In the genomic region with DNA sequence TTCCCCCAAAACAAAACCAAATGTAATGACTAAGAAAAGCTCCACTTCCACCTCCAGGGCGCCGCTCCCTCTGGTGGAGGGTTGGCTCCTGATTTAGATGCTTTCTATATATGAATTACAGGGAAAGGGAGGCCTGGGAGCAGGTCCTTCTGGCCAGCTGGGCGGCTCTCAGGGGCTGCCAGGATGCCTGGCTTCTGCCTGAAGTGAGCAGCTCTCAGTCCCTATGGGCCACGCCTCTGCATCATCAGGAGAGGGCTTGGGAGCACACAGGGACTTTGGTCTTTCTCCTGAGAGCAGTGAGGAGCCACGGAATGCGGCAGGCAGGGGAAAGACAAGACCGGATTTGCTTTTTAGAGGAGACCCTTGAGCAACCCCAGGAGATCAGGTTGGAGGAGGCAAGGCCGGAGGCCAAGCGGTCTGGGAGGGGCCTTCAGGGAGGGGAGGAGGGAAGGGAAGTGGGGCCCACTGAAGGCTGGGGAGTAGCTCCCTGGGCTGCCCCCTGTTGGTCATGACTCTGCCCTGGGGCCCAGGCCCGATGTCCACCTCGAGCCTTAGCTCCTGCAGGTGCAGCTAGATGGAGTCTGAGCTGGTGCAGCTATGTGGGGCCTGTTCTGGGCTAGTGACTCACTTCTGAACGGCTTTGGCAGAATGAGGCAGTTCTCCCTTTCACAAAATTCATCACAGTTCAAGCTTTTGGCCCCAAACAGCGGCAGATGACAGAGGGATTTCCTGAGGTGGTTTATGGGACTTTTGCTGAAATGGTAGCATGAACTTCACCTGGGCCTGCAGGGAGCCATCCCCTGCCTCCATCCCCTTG, we compare ENCODE assay signal across 8 cellular contexts. TPM values are rescaled to one million over a fixed set of nuclear protein-coding genes. Genes with fewer than 3 reads are reported as not detected.
DNase-seq lines count a peak whose midpoint lies in the region; ATAC-seq and TF ChIP-seq lines count a peak whose summit lies in the region.

No MANE protein-coding gene starts in this region.

- H3K27me3 Mint-ChIP-seq in activated CD8-positive, alpha-beta memory T cell treated with anti-CD3 and anti-CD28 coated beads, Interleukin-2, amount 10 ng/mL, durations not matched to agents 7 days and 5 days: peaks cover 48% of the 10 kb centered on the region
- no peaks in the 10 kb centered on the region for H3K27me3 Mint-ChIP-seq in activated B cell treated with CpG ODN at 0.5 μM for 24 hours
- peaks cover 5% of the 10 kb centered on the region for H3K27me3 Mint-ChIP-seq in neural progenitor cell (ENCODE audit: insufficient read depth, low read depth)

- H3K4me1 ChIP-seq in neural progenitor cell (peaks cover 45% of the 10 kb centered on the region), upper lobe of left lung (peaks cover 0 to 11% (median 8%) of the 10 kb centered on the region in 4 donors)

- H3K27ac ChIP-seq in neural progenitor cell: no peak overlapping the region
- no peak overlapping the region for H3K27ac ChIP-seq in upper lobe of left lung

- TF ChIP-seq POLR2A in upper lobe of left lung (IDR thresholded peaks at IDR 0.05): no peak

- no peak overlapping the region for H3K4me3 Mint-ChIP-seq in activated CD8-positive, alpha-beta memory T cell treated with anti-CD3 and anti-CD28 coated beads, Interleukin-2, amount 10 ng/mL, durations not matched to agents 7 days and 5 days
- peak overlapping the region; percentile 35 for H3K4me3 Mint-ChIP-seq in activated B cell treated with CpG ODN at 0.5 μM for 24 hours
- H3K4me3 Mint-ChIP-seq in neural progenitor cell: no peak overlapping the region

- H3K27me3 ChIP-seq in neural progenitor cell (no peaks in the 10 kb centered on the region), upper lobe of left lung (no peaks in the 10 kb centered on the region)

- no peak overlapping the region for H3K4me3 ChIP-seq in neural progenitor cell
- no peak overlapping the region for H3K4me3 ChIP-seq in upper lobe of left lung

- no peaks in the 10 kb centered on the region for H4K20me1 ChIP-seq in neural progenitor cell (ENCODE audit: low read depth)

- peaks cover 40% of the 10 kb centered on the region for H3F3A ChIP-seq in neural progenitor cell (ENCODE audit: low read depth)

- no peak for TF ChIP-seq EP300 in upper lobe of left lung (IDR thresholded peaks at IDR 0.05)

- no peaks in the 10 kb centered on the region for H3K36me3 ChIP-seq in neural progenitor cell
- no peaks in the 10 kb centered on the region for H3K36me3 ChIP-seq in upper lobe of left lung

- POLR2A ChIA-PET in activated B cell treated with CpG ODN at 0.5 μM for 24 hours (lab: Charles Lee): interaction anchor here (0.5 to 18.7 kb wide), 34 partner anchors 10 to 914 kb away, joined by 3 to 975 read pairs (median 5); partner anchors contain the start of genes GRHPR, PAX5, TOMM5 and ZBTB5

- no peak overlapping the region for H3K4me2 ChIP-seq in neural progenitor cell

- H3K36me3 Mint-ChIP-seq in activated CD8-positive, alpha-beta memory T cell treated with anti-CD3 and anti-CD28 coated beads, Interleukin-2, amount 10 ng/mL, durations not matched to agents 7 days and 5 days: no peaks in the 10 kb centered on the region
- H3K36me3 Mint-ChIP-seq in activated B cell treated with CpG ODN at 0.5 μM for 24 hours (ENCODE audit: low read depth) (peaks cover 4% of the 10 kb centered on the region), neural progenitor cell (no peaks in the 10 kb centered on the region)

- peaks cover 42% of the 10 kb centered on the region for H3K4me1 Mint-ChIP-seq in activated CD8-positive, alpha-beta memory T cell treated with anti-CD3 and anti-CD28 coated beads, Interleukin-2, amount 10 ng/mL, durations not matched to agents 7 days and 5 days
- H3K4me1 Mint-ChIP-seq in activated B cell treated with CpG ODN at 0.5 μM for 24 hours: peaks cover 92% of the 10 kb centered on the region
- peaks cover 39% of the 10 kb centered on the region for H3K4me1 Mint-ChIP-seq in neural progenitor cell

- intact Hi-C loops in activated B cell treated with CpG ODN at 0.5 μM for 24 hours (cut with micrococcal nuclease): loop anchor here (1.0 to 10.0 kb wide), 2 partner anchors 11 to 776 kb away; partner anchors contain the start of gene GRHPR

- TF ChIP-seq CTCF in activated B cell treated with CpG ODN at 0.5 μM for 24 hours (IDR thresholded peaks at IDR 0.05) (no peak), neural progenitor cell (IDR thresholded peaks at IDR 0.05) (peak; percentile 44), upper lobe of left lung (IDR thresholded peaks at IDR 0.05) (no peak)

- no peak overlapping the region for H3K27ac Mint-ChIP-seq in activated CD8-positive, alpha-beta memory T cell treated with anti-CD3 and anti-CD28 coated beads, Interleukin-2, amount 10 ng/mL, durations not matched to agents 7 days and 5 days
- H3K27ac Mint-ChIP-seq in activated B cell treated with CpG ODN at 0.5 μM for 24 hours (peak overlapping the region; percentile 98), neural progenitor cell (peak overlapping the region; percentile 81)

- H3K9me3 ChIP-seq in neural progenitor cell (ENCODE audit: low read depth) (no peaks in the 10 kb centered on the region), upper lobe of left lung (no peaks in the 10 kb centered on the region)

- H3K79me2 ChIP-seq in neural progenitor cell (ENCODE audit: low read depth): no peaks in the 10 kb centered on the region

- 80 to 85% methylated on average over 8 to 12 of the region's 13 CpGs for WGBS in upper lobe of left lung, 2 donors

- ATAC-seq in activated CD8-positive, alpha-beta memory T cell treated with anti-CD3 and anti-CD28 coated beads, Interleukin-2, amount 10 ng/mL, durations not matched to agents 7 days and 5 days: peak; percentile 38
- ATAC-seq in HG02840 (IDR thresholded peaks at IDR 0.05; ENCODE audit: low FRiP score, unreplicated experiment) (peak; percentile 30), activated B cell treated with CpG ODN at 0.5 μM for 24 hours (ENCODE audit: low read depth) (peak; percentile 18), upper lobe of left lung (ENCODE audit: low FRiP score in 2 of 2) (no peak)

- H2AFZ ChIP-seq in neural progenitor cell (replicated peaks): peak overlapping the region; percentile 35

- no peaks in the 10 kb centered on the region for H3K9me3 Mint-ChIP-seq in activated CD8-positive, alpha-beta memory T cell treated with anti-CD3 and anti-CD28 coated beads, Interleukin-2, amount 10 ng/mL, durations not matched to agents 7 days and 5 days (ENCODE audit: low read depth)
- H3K9me3 Mint-ChIP-seq in activated B cell treated with CpG ODN at 0.5 μM for 24 hours (no peaks in the 10 kb centered on the region), neural progenitor cell (no peaks in the 10 kb centered on the region)

- CTCF ChIA-PET in activated CD8-positive, alpha-beta memory T cell treated with anti-CD3 and anti-CD28 coated beads, Interleukin-2, amount 10 ng/mL, durations not matched to agents 7 days and 5 days (lab: Charles Lee): interaction anchor here (0.6 to 1.9 kb wide), 9 partner anchors 8 to 542 kb away, joined by 3 to 6 read pairs (median 3); partner anchors contain the start of gene ZBTB5
- CTCF ChIA-PET in activated B cell treated with CpG ODN at 0.5 μM for 24 hours (lab: Charles Lee): interaction anchor here (0.6 to 8.7 kb wide), 20 partner anchors 8 to 538 kb away, joined by 3 to 103 read pairs (median 6); partner anchors contain the start of gene GRHPR

- no peak overlapping the region for H3K9ac ChIP-seq in neural progenitor cell

- peak; percentile 68 for DNase-seq in activated CD8-positive, alpha-beta memory T cell treated with anti-CD3 and anti-CD28 coated beads, Interleukin-2, amount 10 ng/mL, durations not matched to agents 7 days and 5 days
- no peak for DNase-seq in activated CD8-positive, alpha-beta memory T cell treated with anti-CD3 and anti-CD28 coated beads, Interleukin-2, amount 50 U/mL, for 4 hours
- DNase-seq in activated B cell treated with CpG ODN at 0.5 μM for 24 hours: peak; percentile 46
- DNase-seq in neural progenitor cell (ENCODE audit: low spot score): peak; percentile 36
- no peak for DNase-seq in Ammon's horn (ENCODE audit: low spot score)
- no peak for DNase-seq in NCI-H2227 treated with DMSO at 0.1 percent for 48 hours (lab: John Stamatoyannopoulos, UW)
- DNase-seq in upper lobe of left lung: no peak

RNA-seq across cellular contexts. Expression of gene GRHPR, which starts 11.3 kb away (rescaled TPM):
- 10 to 100 TPM; 59.3 to 65.6 TPM for total RNA-seq in activated CD8-positive, alpha-beta memory T cell treated with anti-CD3 and anti-CD28 coated beads, Interleukin-2, amount 10 ng/mL, durations not matched to agents 7 days and 5 days
- total RNA-seq in activated B cell treated with CpG ODN at 0.5 μM for 24 hours (315 TPM in 2 replicates), neural progenitor cell (ENCODE audit: low replicate concordance) (116 and 187 TPM in 2 replicates), upper lobe of left lung (10 to 100 TPM; 68.2 to 97.6 (median 81.3) TPM)

RNA-seq across cellular contexts. Expression of gene ZBTB5, which starts 54.1 kb away (rescaled TPM):
- 1 to 10 TPM; 9.7 TPM for total RNA-seq in activated CD8-positive, alpha-beta memory T cell treated with anti-CD3 and anti-CD28 coated beads, Interleukin-2, amount 10 ng/mL, durations not matched to agents 7 days and 5 days
- total RNA-seq in activated B cell treated with CpG ODN at 0.5 μM for 24 hours: 26.5 and 28.1 TPM in 2 replicates
- 24.1 and 24.9 TPM in 2 replicates for total RNA-seq in neural progenitor cell (ENCODE audit: low replicate concordance)
- 10 to 100 TPM in 3 of 6 donors, 1 to 10 TPM in 3; 7.9 to 15.0 (median 10.0) TPM for total RNA-seq in upper lobe of left lung

Comparison
In these comparisons a context has a peak if more than half of its experiments do, and no peak if none do; other contexts are left out.
1. DNase-seq: peak in activated CD8-positive, alpha-beta memory T cell treated with anti-CD3 and anti-CD28 coated beads, Interleukin-2, amount 10 ng/mL, durations not matched to agents 7 days and 5 days (single experiment), activated B cell treated with CpG ODN at 0.5 μM for 24 hours (single experiment) and neural progenitor cell (single experiment); none in activated CD8-positive, alpha-beta memory T cell treated with anti-CD3 and anti-CD28 coated beads, Interleukin-2, amount 50 U/mL, for 4 hours (single experiment), Ammon's horn (single experiment), NCI-H2227 treated with DMSO at 0.1 percent for 48 hours (single experiment) and upper lobe of left lung (0 of 2).
2. ATAC-seq: peak in activated CD8-positive, alpha-beta memory T cell treated with anti-CD3 and anti-CD28 coated beads, Interleukin-2, amount 10 ng/mL, durations not matched to agents 7 days and 5 days (single experiment), HG02840 (single experiment) and activated B cell treated with CpG ODN at 0.5 μM for 24 hours (single experiment); none in upper lobe of left lung (0 of 2).